18 cellular contexts compared by ENCODE assay signal in genomic region chr16:30380072-30380471, GRCh38. TPM values are rescaled to one million over a fixed set of nuclear protein-coding genes. Genes with fewer than 3 reads are reported as not detected.
DNase-seq lines count a peak whose midpoint lies in the region; ATAC-seq, FAIRE-seq and TF ChIP-seq lines count a peak whose summit lies in the region.
"Had no signal": no experiment of that assay in that cellular context is flagged by ENCODE, and none has a peak within 500 bp of the region (broad histone marks: within the 10 kb centered on the region; RNA-seq: fewer than 3 reads in every experiment).

No MANE protein-coding gene starts in this region.

- intact Hi-C loops in PC-3 (cut with micrococcal nuclease) (no loop called here), spleen (cut with DNase I; ENCODE audit: low total_unique reads) (no loop called here), kidney (cut with DNase I) (no loop called here)

- H3K9me3 ChIP-seq in PC-3 (ENCODE audit: low read length) (no peaks in the 10 kb centered on the region), spleen (no peaks in the 10 kb centered on the region), kidney (ENCODE audit: control insufficient read depth in 1 of 2, low read length in 2 of 2) (no peaks in the 10 kb centered on the region)
- H3K9me3 ChIP-seq: adrenal gland, lower lobe of right lung, SK-N-SH had no signal

- peaks cover 9 to 13% of the 10 kb centered on the region in 2 donors for H3K36me3 Mint-ChIP-seq in activated T-cell treated with anti-CD3 and anti-CD28 coated beads, Interleukin-2, amount 50 U/mL, for 72 hours (ENCODE audit: insufficient read depth in 2 of 2)
- peaks cover 32% of the 10 kb centered on the region for H3K36me3 Mint-ChIP-seq in central memory CD8-positive, alpha-beta T cell (ENCODE audit: insufficient read depth)

- FAIRE-seq in kidney (lab: Jason Lieb, UNC), result no peak
- FAIRE-seq in GM12892 (lab: Jason Lieb, UNC), result no peak
- FAIRE-seq: GM12878 had no signal

- H3K27ac ChIP-seq in PC-3 (ENCODE audit: low read length) (no peak overlapping the region), spleen (peak overlapping the region in 5 of 8 donors; percentile 85 to 100 (median 100)), kidney (ENCODE audit: low read depth in 2 of 2, low read length in 2 of 2) (no peak overlapping the region)
- H3K27ac ChIP-seq: adrenal gland, lower lobe of right lung had no signal

- no peaks in the 10 kb centered on the region for H3K9me2 ChIP-seq in PC-3 (replicated peaks; ENCODE audit: low read length)
- H3K9me2 ChIP-seq: SK-N-SH had no signal

- H3K4me3 ChIP-seq in PC-3 (ENCODE audit: low read length), result no peak overlapping the region
- no peak overlapping the region for H3K4me3 ChIP-seq in spleen
- no peak overlapping the region for H3K4me3 ChIP-seq in kidney (ENCODE audit: low read length in 2 of 2)
- H3K4me3 ChIP-seq: adrenal gland had no signal

- no peak for ATAC-seq in activated T-cell treated with anti-CD3 and anti-CD28 coated beads, Interleukin-2, amount 50 U/mL, for 72 hours (replicated peaks in 1 of 2)
- ATAC-seq in PC-3 (no peak), HG03025 (IDR thresholded peaks at IDR 0.05; ENCODE audit: low FRiP score, unreplicated experiment) (no peak)
- no peak for ATAC-seq in central memory CD8-positive, alpha-beta T cell (replicated peaks; ENCODE audit: extremely low read depth, poor library complexity, severe bottlenecking)
- ATAC-seq: GM12878, lower lobe of right lung had no signal

- H3K4me1 ChIP-seq in PC-3 (ENCODE audit: insufficient read depth, low read length) (peaks cover 5% of the 10 kb centered on the region; the same call in 1 of the 2 replicates), spleen (peaks cover 23 to 82% (median 52%) of the 10 kb centered on the region in 6 donors), kidney (ENCODE audit: control insufficient read depth in 1 of 2, insufficient read depth in 1 of 2, low read depth in 1 of 2, low read length in 2 of 2) (peaks cover 4 to 10% of the 10 kb centered on the region in 2 donors)

- DNase-seq in activated T-cell treated with anti-CD3 and anti-CD28 coated beads, Interleukin-2, amount 50 U/mL, for 72 hours, result no peak
- no peak for DNase-seq in activated T-cell treated with anti-CD3 and anti-CD28 coated beads for 4 hours
- DNase-seq in PC-3, result no peak
- DNase-seq in central memory CD8-positive, alpha-beta T cell (ENCODE audit: low spot score in 2 of 2), result no peak
- no peak for DNase-seq in spleen
- DNase-seq in kidney, result no peak
- DNase-seq in GM12892 (ENCODE audit: insufficient read length), result no peak
- DNase-seq: activated CD4-positive, alpha-beta T cell treated with anti-CD3 and anti-CD28 coated beads, Interleukin-2, amount 50 U/mL, for 1 hour; adrenal gland; DMS79 treated with DMSO at 0.1 percent for 48 hours; KG1; lower lobe of right lung; NCI-H1930; NCI-H82; SK-N-SH; stimulated activated CD4-positive, alpha-beta T cell treated with anti-CD3 and anti-CD28 coated beads, Interleukin-15, amount 100 ng/mL, for 24 hours had no signal

- no peak overlapping the region for H3K9ac ChIP-seq in PC-3 (ENCODE audit: low read length)
- H3K9ac ChIP-seq in kidney (ENCODE audit: low read length in 2 of 2), result no peak overlapping the region

- TSS peak; percentile 36 for BruUV-seq in PC-3 (replicated peaks; lab: Mats Ljungman, UMichigan)

- TF ChIP-seq POLR2A in spleen (IDR thresholded peaks at IDR 0.05) (no peak), GM12892 (IDR thresholded peaks at IDR 0.05; ENCODE audit: low read depth, low read length) (no peak)

- CTCF ChIA-PET in PC-3 (lab: Charles Lee), result no interaction called here

- peak overlapping the region; percentile 2 for H3K27ac Mint-ChIP-seq in activated T-cell treated with anti-CD3 and anti-CD28 coated beads, Interleukin-2, amount 50 U/mL, for 72 hours
- H3K27ac Mint-ChIP-seq in central memory CD8-positive, alpha-beta T cell (ENCODE audit: low read depth), result peak overlapping the region; percentile 99

- H3K36me3 ChIP-seq in PC-3 (ENCODE audit: low read depth, low read length) (no peaks in the 10 kb centered on the region), spleen (peaks cover 0 to 11% (median 0%) of the 10 kb centered on the region in 6 donors), kidney (ENCODE audit: control insufficient read depth in 1 of 2, insufficient read depth in 2 of 2, low read length in 2 of 2) (no peaks in the 10 kb centered on the region)
- H3K36me3 ChIP-seq: adrenal gland, lower lobe of right lung had no signal

- peaks cover 0 to 2% of the 10 kb centered on the region in 2 donors for H3K9me3 Mint-ChIP-seq in activated T-cell treated with anti-CD3 and anti-CD28 coated beads, Interleukin-2, amount 50 U/mL, for 72 hours
- H3K9me3 Mint-ChIP-seq in central memory CD8-positive, alpha-beta T cell, result no peaks in the 10 kb centered on the region

- TF ChIP-seq CTCF in PC-3 (conservative IDR thresholded peaks at IDR 0.05; ENCODE audit: low read depth, low read length) (no peak), spleen (IDR thresholded peaks at IDR 0.05 in 8 of 11, conservative IDR thresholded peaks at IDR 0.05 in 3 of 11) (no peak), kidney (IDR thresholded peaks at IDR 0.05; ENCODE audit: borderline replicate concordance, extremely low read depth, insufficient read depth) (no peak)

- H2AFZ ChIP-seq in PC-3 (ENCODE audit: low read length), result no peak overlapping the region

- no peaks in the 10 kb centered on the region for H3K79me2 ChIP-seq in PC-3 (ENCODE audit: low read length)

- peak overlapping the region; percentile 92 to 99 for H3K4me3 Mint-ChIP-seq in activated T-cell treated with anti-CD3 and anti-CD28 coated beads, Interleukin-2, amount 50 U/mL, for 72 hours
- H3K4me3 Mint-ChIP-seq in central memory CD8-positive, alpha-beta T cell, result peak overlapping the region; percentile 98

- H4K20me1 ChIP-seq in PC-3 (ENCODE audit: low read length), result no peaks in the 10 kb centered on the region

- POLR2A ChIA-PET in PC-3 (lab: Charles Lee; ENCODE audit: unreplicated experiment), result no interaction called here

- H3K27me3 ChIP-seq in PC-3 (ENCODE audit: low read length), result no peaks in the 10 kb centered on the region
- H3K27me3 ChIP-seq in spleen (replicated peaks in 1 of 7), result no peaks in the 10 kb centered on the region
- H3K27me3 ChIP-seq: adrenal gland had no signal

- peaks cover 65% of the 10 kb centered on the region for H3K4me1 Mint-ChIP-seq in activated T-cell treated with anti-CD3 and anti-CD28 coated beads, Interleukin-2, amount 50 U/mL, for 72 hours (ENCODE audit: low read depth)
- H3K4me1 Mint-ChIP-seq in central memory CD8-positive, alpha-beta T cell, result peaks cover 67% of the 10 kb centered on the region

- no peak overlapping the region for H3K4me2 ChIP-seq in PC-3 (ENCODE audit: low read length)

- no peaks in the 10 kb centered on the region for H3F3A ChIP-seq in PC-3 (ENCODE audit: low read length, unreplicated experiment)

- no peaks in the 10 kb centered on the region for H3K27me3 Mint-ChIP-seq in activated T-cell treated with anti-CD3 and anti-CD28 coated beads, Interleukin-2, amount 50 U/mL, for 72 hours (ENCODE audit: low read depth)
- H3K27me3 Mint-ChIP-seq in central memory CD8-positive, alpha-beta T cell, result no peaks in the 10 kb centered on the region

RNA-seq across cellular contexts. Expression of gene SEPTIN1, which starts 2.3 kb away (rescaled TPM):
- total RNA-seq in activated T-cell treated with anti-CD3 and anti-CD28 coated beads, Interleukin-2, amount 50 U/mL, for 72 hours, result 100 to 1,000 TPM; 223 to 233 TPM
- total RNA-seq in PC-3 (2014; rRNA removed) (0.55 TPM in 1 of 2 replicates, not detected in the other), spleen (100 to 1,000 TPM in 1 of 7 donors, 10 to 100 TPM in 6; 38.5 to 105 (median 72.4) TPM), kidney (12.8 TPM)
- polyA plus RNA-seq in spleen (100 to 1,000 TPM; 154 to 199 (median 179) TPM), kidney (ENCODE audit: insufficient read depth, low read depth, low replicate concordance) (5.0 TPM)
- polyA plus RNA-seq in GM12892 (2012; ENCODE audit: missing spikeins), result 70.7 TPM

RNA-seq across cellular contexts. Expression of gene MYL11, which starts 5.5 kb away (rescaled TPM):
- total RNA-seq in activated T-cell treated with anti-CD3 and anti-CD28 coated beads, Interleukin-2, amount 50 U/mL, for 72 hours, result 1 to 10 TPM in 1 of 2 donors, not detected in 1; 2.0 TPM
- total RNA-seq in PC-3 (2014; rRNA removed), result not detected in 2 replicates
- 1 to 10 TPM in 1 of 7 donors, not detected in 6; 1.4 TPM for total RNA-seq in spleen
- polyA plus RNA-seq in spleen, result 1 to 10 TPM; 2.7 to 4.3 (median 2.8) TPM
- not detected for total RNA-seq in kidney
- 2.3 TPM for polyA plus RNA-seq in kidney (ENCODE audit: insufficient read depth, low read depth, low replicate concordance)
- not detected for polyA plus RNA-seq in GM12892 (2012; ENCODE audit: missing spikeins)
- total RNA-seq: GM12878, lower lobe of right lung had no signal

RNA-seq across cellular contexts. Expression of gene TBC1D10B, which starts 9.8 kb away (rescaled TPM):
- total RNA-seq in activated T-cell treated with anti-CD3 and anti-CD28 coated beads, Interleukin-2, amount 50 U/mL, for 72 hours, result 10 to 100 TPM; 48.0 to 50.7 TPM
- total RNA-seq in PC-3 (2014; rRNA removed), result 36.0 and 52.4 TPM in 2 replicates
- 10 to 100 TPM; 32.5 to 50.4 (median 45.8) TPM for total RNA-seq in spleen
- 10 to 100 TPM; 17.3 to 33.3 (median 22.5) TPM for polyA plus RNA-seq in spleen
- total RNA-seq in kidney, result 32.7 TPM
- 30.1 TPM for polyA plus RNA-seq in kidney (ENCODE audit: insufficient read depth, low read depth, low replicate concordance)
- 12.4 TPM for polyA plus RNA-seq in GM12892 (2012; ENCODE audit: missing spikeins)

RNA-seq across cellular contexts. Expression of gene ZNF48, which starts 15.1 kb away (rescaled TPM):
- total RNA-seq in activated T-cell treated with anti-CD3 and anti-CD28 coated beads, Interleukin-2, amount 50 U/mL, for 72 hours, result 10 to 100 TPM; 10.5 to 13.1 TPM
- 8.9 and 14.2 TPM in 2 replicates for total RNA-seq in PC-3 (2014; rRNA removed)
- total RNA-seq in spleen, result 10 to 100 TPM in 3 of 7 donors, 1 to 10 TPM in 4; 7.1 to 10.4 (median 9.5) TPM
- polyA plus RNA-seq in spleen, result 1 to 10 TPM; 2.7 to 5.7 (median 3.5) TPM
- 9.7 TPM for total RNA-seq in kidney
- 6.9 TPM for polyA plus RNA-seq in kidney (ENCODE audit: insufficient read depth, low read depth, low replicate concordance)
- polyA plus RNA-seq in GM12892 (2012; ENCODE audit: missing spikeins), result 3.1 TPM

RNA-seq across cellular contexts. Expression of gene CD2BP2, which starts 25.0 kb away (rescaled TPM):
- 10 to 100 TPM; 61.9 to 63.5 TPM for total RNA-seq in activated T-cell treated with anti-CD3 and anti-CD28 coated beads, Interleukin-2, amount 50 U/mL, for 72 hours
- total RNA-seq in PC-3 (2014; rRNA removed) (30.0 and 43.3 TPM in 2 replicates), spleen (10 to 100 TPM; 33.9 to 60.0 (median 55.8) TPM), kidney (68.1 TPM)
- polyA plus RNA-seq in spleen (10 to 100 TPM; 27.8 to 42.9 (median 42.9) TPM), kidney (ENCODE audit: insufficient read depth, low read depth, low replicate concordance) (61.8 TPM)
- polyA plus RNA-seq in GM12892 (2012; ENCODE audit: missing spikeins), result 28.0 TPM

Comparison
In these comparisons a context has a peak if more than half of its experiments do, and no peak if none do; other contexts are left out.
1. H3K27ac ChIP-seq: peak in spleen (5 of 8); none in PC-3 (single experiment) and kidney (0 of 2).